In genomic region chr10:33822774-33823173, GRCh38 we compare ENCODE assay signal across 2 cellular contexts.
TF ChIP-seq lines count a peak whose summit lies in the region.

No MANE protein-coding gene starts in this region.

TF ChIP-seq in liver, 16 proteins besides CTCF, POLR2A, EP300 and RAD21 (continued from another document):
- TF ChIP-seq ZBTB33 (IDR thresholded peaks at IDR 0.05), result no peak
- no peak for TF ChIP-seq HNF4G (IDR thresholded peaks at IDR 0.05)

TF ChIP-seq in HepG2, 621 proteins besides CTCF, POLR2A, EP300 and RAD21 (continued from another document):
- TF ChIP-seq THRA (CRISPR knock-in tag; IDR thresholded peaks at IDR 0.05; ENCODE audit: borderline replicate concordance), result no peak
- no peak for TF ChIP-seq ZNF800 (CRISPR knock-in tag; IDR thresholded peaks at IDR 0.05)
- TF ChIP-seq ZBTB43 (CRISPR knock-in tag; conservative IDR thresholded peaks at IDR 0.05), result no peak
- no peak for TF ChIP-seq ZNF251 (CRISPR knock-in tag; IDR thresholded peaks at IDR 0.05)
- TF ChIP-seq ZNF776 (CRISPR knock-in tag; IDR thresholded peaks at IDR 0.05), result no peak
